In the genomic region with DNA sequence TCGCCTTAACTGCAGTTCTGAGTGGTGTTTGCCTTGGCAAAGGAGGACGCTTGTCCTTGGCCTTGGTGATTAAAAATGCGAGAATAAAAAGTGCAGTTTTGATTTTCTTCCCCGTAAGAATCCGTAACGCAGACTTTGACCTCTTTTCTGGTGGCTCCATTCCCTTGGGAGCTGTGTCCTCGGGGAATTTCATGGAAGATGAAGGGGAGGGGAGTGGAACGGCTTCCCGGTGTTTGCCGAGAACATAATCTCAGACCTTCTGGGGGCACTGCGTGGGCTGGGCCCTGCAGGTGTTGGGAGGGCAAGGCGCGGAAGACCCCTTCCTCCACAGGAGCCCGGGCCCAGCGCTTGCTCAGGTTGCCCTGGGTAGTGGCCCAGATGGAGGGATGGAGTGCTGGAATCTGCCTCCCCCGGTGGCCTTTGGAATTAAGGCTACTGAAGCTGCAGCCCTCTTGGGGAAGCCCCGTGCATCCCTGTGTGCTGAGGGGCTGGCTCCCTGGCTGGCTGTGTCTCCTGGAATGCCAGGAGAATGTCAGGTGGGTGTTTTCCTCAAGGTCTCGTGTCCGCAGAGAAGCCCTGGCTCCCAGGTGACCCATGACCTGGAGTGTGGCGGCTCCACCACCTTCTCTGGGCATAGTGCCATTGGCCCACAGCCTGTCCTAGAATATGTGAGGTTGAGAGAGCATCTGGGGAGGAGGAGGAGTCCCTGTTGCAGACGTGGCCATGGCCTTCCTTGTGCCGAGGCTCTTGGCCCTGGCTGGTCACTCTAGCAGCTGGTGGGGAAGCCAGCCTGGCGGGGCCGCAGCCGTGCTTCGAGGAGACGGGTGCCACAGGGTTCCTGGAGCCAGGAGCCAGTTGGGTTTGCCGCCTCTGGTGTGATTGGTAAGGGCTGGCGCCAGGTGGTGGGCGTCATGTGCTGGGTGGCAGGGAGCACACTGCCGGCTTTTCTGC, we compare ENCODE assay signal across 9 cellular contexts. TPM values are rescaled to one million over a fixed set of nuclear protein-coding genes. Genes with fewer than 3 reads are reported as not detected.
DNase-seq lines count a peak whose midpoint lies in the region; ATAC-seq and TF ChIP-seq lines count a peak whose summit lies in the region.
"Had no signal": no experiment of that assay in that cellular context is flagged by ENCODE, and none has a peak within 500 bp of the region (broad histone marks: within the 10 kb centered on the region; RNA-seq: fewer than 3 reads in every experiment).

No MANE protein-coding gene starts in this region.

- H3K27ac ChIP-seq in cingulate gyrus (ENCODE audit: low read depth, low read length) (peak overlapping the region; percentile 19), liver (ENCODE audit: low read depth in 1 of 2, low read length in 2 of 2) (peak overlapping the region; percentile 73 to 80), thoracic aorta (peak overlapping the region; percentile 25 to 49)

- POLR2A ChIA-PET in activated CD4-positive, alpha-beta T cell treated with anti-CD3 and anti-CD28 coated beads, Interleukin-2, amount 10 ng/mL, durations not matched to agents 7 days and 5 days (lab: Charles Lee), result no interaction called here

- no peak overlapping the region for H3K27ac Mint-ChIP-seq in activated CD4-positive, alpha-beta T cell treated with anti-CD3 and anti-CD28 coated beads, Interleukin-2, amount 10 ng/mL, durations not matched to agents 7 days and 5 days

- CTCF ChIA-PET in activated CD4-positive, alpha-beta T cell treated with anti-CD3 and anti-CD28 coated beads, Interleukin-2, amount 10 ng/mL, durations not matched to agents 7 days and 5 days (lab: Charles Lee), result interaction anchor here (1.7 kb wide), 1 partner anchor 15 kb away, joined by 4 read pairs; no protein-coding TSS in a partner anchor

- no peaks in the 10 kb centered on the region for H3K27me3 ChIP-seq in liver (ENCODE audit: control insufficient read depth in 4 of 4, insufficient read depth in 4 of 4, low read length in 3 of 4)
- no peaks in the 10 kb centered on the region for H3K27me3 ChIP-seq in thoracic aorta (replicated peaks; ENCODE audit: insufficient read depth)

- TF ChIP-seq CTCF in liver (IDR thresholded peaks at IDR 0.05; ENCODE audit: low read depth, low read length, missing input control), result no peak
- TF ChIP-seq CTCF in thoracic aorta (IDR thresholded peaks at IDR 0.05), result no peak

- WGBS in liver, result 39% methylated on average over 31 of the region's 31 CpGs

- no peaks in the 10 kb centered on the region for H3K9me3 ChIP-seq in liver (ENCODE audit: control insufficient read depth in 4 of 4, low read length in 3 of 4)
- H3K9me3 ChIP-seq in thoracic aorta, result no peaks in the 10 kb centered on the region

- peaks cover 14% of the 10 kb centered on the region for H3K4me1 Mint-ChIP-seq in activated CD4-positive, alpha-beta T cell treated with anti-CD3 and anti-CD28 coated beads, Interleukin-2, amount 10 ng/mL, durations not matched to agents 7 days and 5 days

- H3K36me3 ChIP-seq in liver (ENCODE audit: control insufficient read depth in 4 of 4, insufficient read depth in 3 of 4, low read depth in 1 of 4, low read length in 3 of 4), result peaks cover 0 to 2% (median 0%) of the 10 kb centered on the region in 4 donors
- no peaks in the 10 kb centered on the region for H3K36me3 ChIP-seq in thoracic aorta

- H3K4me3 ChIP-seq in liver (ENCODE audit: low read depth in 1 of 3, low read length in 3 of 3), result peak overlapping the region in 2 of 3 donors; percentile 27 to 77
- peak overlapping the region; percentile 40 for H3K4me3 ChIP-seq in thoracic aorta

- DNase-seq in NCI-H526 treated with DMSO at 0.1 percent for 48 hours (lab: John Stamatoyannopoulos, UW) (peak; percentile 49), thoracic aorta (ENCODE audit: low spot score) (no peak), SIG-M5 (lab: John Stamatoyannopoulos, UW) (no peak), T-helper 2 cell (no peak)
- DNase-seq in activated CD4-positive, alpha-beta T cell treated with anti-CD3 and anti-CD28 coated beads, Interleukin-2, amount 10 ng/mL, durations not matched to agents 7 days and 5 days, result no peak
- DNase-seq: activated CD4-positive, alpha-beta T cell treated with anti-CD3 and anti-CD28 coated beads, Interleukin-2, amount 50 U/mL, for 4 hours; NCI-H1436 treated with DMSO at 0.1 percent for 48 hours had no signal

- H3K4me1 ChIP-seq in liver (ENCODE audit: control insufficient read depth in 4 of 4, insufficient read depth in 4 of 4, low read length in 3 of 4) (peaks cover 21 to 80% (median 61%) of the 10 kb centered on the region in 4 donors), thoracic aorta (ENCODE audit: control insufficient read depth in 1 of 2, low read depth in 2 of 2) (peaks cover 18 to 65% of the 10 kb centered on the region in 2 donors)

- no peak overlapping the region for H3K9ac ChIP-seq in liver (ENCODE audit: low read depth in 1 of 2, low read length in 2 of 2)

- no peaks in the 10 kb centered on the region for H3K9me3 Mint-ChIP-seq in activated CD4-positive, alpha-beta T cell treated with anti-CD3 and anti-CD28 coated beads, Interleukin-2, amount 10 ng/mL, durations not matched to agents 7 days and 5 days

- TF ChIP-seq RAD21 in liver (IDR thresholded peaks at IDR 0.05), result no peak

- ATAC-seq in thoracic aorta (ENCODE audit: insufficient number of reproducible peaks, low FRiP score, low read depth), result no peak

- H3K4me3 Mint-ChIP-seq in activated CD4-positive, alpha-beta T cell treated with anti-CD3 and anti-CD28 coated beads, Interleukin-2, amount 10 ng/mL, durations not matched to agents 7 days and 5 days, result no peak overlapping the region

- no peaks in the 10 kb centered on the region for H3K36me3 Mint-ChIP-seq in activated CD4-positive, alpha-beta T cell treated with anti-CD3 and anti-CD28 coated beads, Interleukin-2, amount 10 ng/mL, durations not matched to agents 7 days and 5 days (ENCODE audit: low read depth)

- peaks cover 29% of the 10 kb centered on the region for H3K27me3 Mint-ChIP-seq in activated CD4-positive, alpha-beta T cell treated with anti-CD3 and anti-CD28 coated beads, Interleukin-2, amount 10 ng/mL, durations not matched to agents 7 days and 5 days

TF ChIP-seq in liver, 16 proteins besides CTCF, POLR2A, EP300 and RAD21:
- TF ChIP-seq, protein P1, sequence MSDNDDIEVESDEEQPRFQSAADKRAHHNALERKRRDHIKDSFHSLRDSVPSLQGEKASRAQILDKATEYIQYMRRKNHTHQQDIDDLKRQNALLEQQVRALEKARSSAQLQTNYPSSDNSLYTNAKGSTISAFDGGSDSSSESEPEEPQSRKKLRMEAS (IDR thresholded peaks at IDR 0.05), result peak; percentile 35
- TF ChIP-seq HNF4A (conservative IDR thresholded peaks at IDR 0.05) (peak; percentile 42 to 66), YY1 (IDR thresholded peaks at IDR 0.05) (peak; percentile 13), GABPA (IDR thresholded peaks at IDR 0.05 in 1 of 2, conservative IDR thresholded peaks at IDR 0.05 in 1 of 2) (no peak), RXRA (IDR thresholded peaks at IDR 0.05) (peak; percentile 58 to 84), JUND (IDR thresholded peaks at IDR 0.05) (no peak), HNF4G (IDR thresholded peaks at IDR 0.05) (no peak), TAF1 (conservative IDR thresholded peaks at IDR 0.05) (no peak), SP1 (IDR thresholded peaks at IDR 0.05) (no peak)

RNA-seq across cellular contexts. Expression of a gene that starts 3.1 kb away (rescaled TPM):
- total RNA-seq in liver (10 to 100 TPM in 1 of 2 donors, 1 to 10 TPM in 1; 8.1 to 42.5 TPM), thoracic aorta (10 to 100 TPM in 1 of 2 donors, 1 to 10 TPM in 1; 9.9 to 15.6 TPM)
- polyA plus RNA-seq in liver, result 10 to 100 TPM; 47.3 to 61.3 TPM
- total RNA-seq in activated CD4-positive, alpha-beta T cell treated with anti-CD3 and anti-CD28 coated beads, Interleukin-2, amount 10 ng/mL, durations not matched to agents 7 days and 5 days, result 1 to 10 TPM; 2.8 TPM

RNA-seq across cellular contexts. Expression of a gene that starts 46.4 kb away (rescaled TPM):
- total RNA-seq in liver, result 10 to 100 TPM in 1 of 2 donors, 1 to 10 TPM in 1; 9.6 to 14.5 TPM
- 10 to 100 TPM; 19.0 to 24.0 TPM for polyA plus RNA-seq in liver
- total RNA-seq in thoracic aorta, result 10 to 100 TPM; 20.2 to 38.0 TPM
- 10 to 100 TPM; 31.3 to 32.9 TPM for total RNA-seq in activated CD4-positive, alpha-beta T cell treated with anti-CD3 and anti-CD28 coated beads, Interleukin-2, amount 10 ng/mL, durations not matched to agents 7 days and 5 days

Comparison
In these comparisons a context has a peak if more than half of its experiments do, and no peak if none do; other contexts are left out.
1. H3K27ac ChIP-seq: peak in every context shown above with its lines; median percentile 76 in liver; 37 in thoracic aorta; 19 in cingulate gyrus.